Comparison of ENCODE assay signal across 25 cellular contexts in the genomic region with DNA sequence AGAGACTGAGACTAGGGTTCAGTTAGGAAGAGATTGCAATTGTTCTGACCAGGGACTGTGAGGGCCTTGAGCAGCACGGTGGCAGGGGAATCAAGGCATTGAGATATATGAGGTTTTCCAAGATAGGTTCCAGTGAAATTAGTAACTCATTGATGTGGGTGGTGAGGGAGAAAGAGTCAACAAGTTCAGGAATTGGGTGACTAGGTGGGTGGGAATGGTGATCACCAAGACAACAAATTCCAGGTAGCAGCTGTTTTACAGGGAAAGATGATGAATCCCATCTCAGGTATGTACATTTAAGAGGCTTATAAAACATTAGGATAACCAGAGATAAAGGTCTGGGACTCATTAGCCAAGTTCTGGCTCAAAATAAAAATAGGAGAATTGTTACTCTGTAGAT.
"Had no signal": no experiment of that assay in that cellular context is flagged by ENCODE, and none has a peak within 500 bp of the region (broad histone marks: within the 10 kb centered on the region; RNA-seq: fewer than 3 reads in every experiment).

No MANE protein-coding gene starts in this region.

- H3K4me1 Mint-ChIP-seq: activated naive CD4-positive, alpha-beta T cell treated with anti-CD3 and anti-CD28 coated beads, Interleukin-2, amount 10 ng/mL, durations not matched to agents 7 days and 5 days; activated naive CD8-positive, alpha-beta T cell treated with anti-CD3 and anti-CD28 coated beads, Interleukin-2, amount 50 U/mL, for 24 hours; endodermal cell; naive thymus-derived CD8-positive, alpha-beta T cell had no signal

- H3K27me3 ChIP-seq: cardiac muscle cell, gastrocnemius medialis, upper lobe of left lung, vagina had no signal

- H3K4me3 ChIP-seq: cardiac muscle cell, gastrocnemius medialis, SK-N-MC, upper lobe of left lung, vagina had no signal

- DNase-seq: activated CD4-positive, alpha-beta T cell treated with anti-CD3 and anti-CD28 coated beads for 48 hours; activated CD4-positive, alpha-beta T cell treated with anti-CD3 and anti-CD28 coated beads, Interleukin-2, amount 50 U/mL, for 48 hours; activated CD8-positive, alpha-beta memory T cell treated with anti-CD3 and anti-CD28 coated beads for 24 hours; activated effector memory CD4-positive, alpha-beta T cell treated with anti-CD3 and anti-CD28 coated beads, Interleukin-2, amount 50 U/mL, for 16 hours; activated naive CD4-positive, alpha-beta T cell treated with anti-CD3 and anti-CD28 coated beads, Interleukin-2, amount 10 ng/mL, durations not matched to agents 7 days and 5 days; activated naive CD8-positive, alpha-beta T cell treated with anti-CD3 and anti-CD28 coated beads, Interleukin-2, amount 50 U/mL, for 24 hours; cortex of kidney; endodermal cell; gastrocnemius medialis; glutamatergic neuron; mesenchymal stem cell; naive thymus-derived CD8-positive, alpha-beta T cell; right cardiac atrium; stimulated activated CD4-positive, alpha-beta T cell treated with anti-CD3 and anti-CD28 coated beads, Interleukin-2, amount 100 ng/mL, for 48 hours; T-helper 9 cell; upper lobe of left lung; WERI-Rb-1 had no signal

- H3K4me1 ChIP-seq: gastrocnemius medialis, upper lobe of left lung, vagina had no signal

- H3K36me3 Mint-ChIP-seq: activated naive CD4-positive, alpha-beta T cell treated with anti-CD3 and anti-CD28 coated beads, Interleukin-2, amount 10 ng/mL, durations not matched to agents 7 days and 5 days had no signal

- ATAC-seq: activated CD4-positive, CD25-positive, alpha-beta regulatory T cell treated with anti-CD3 and anti-CD28 coated beads, Interleukin-2, amount 50 U/mL, for 24 hours; activated naive CD8-positive, alpha-beta T cell treated with anti-CD3 and anti-CD28 coated beads, Interleukin-2, amount 50 U/mL, for 24 hours; gastrocnemius medialis; naive thymus-derived CD8-positive, alpha-beta T cell; right cardiac atrium had no signal

- H3K4me3 Mint-ChIP-seq: activated naive CD4-positive, alpha-beta T cell treated with anti-CD3 and anti-CD28 coated beads, Interleukin-2, amount 10 ng/mL, durations not matched to agents 7 days and 5 days; activated naive CD8-positive, alpha-beta T cell treated with anti-CD3 and anti-CD28 coated beads, Interleukin-2, amount 50 U/mL, for 24 hours; activated T-helper 1 cell treated with anti-CD3 and anti-CD28 coated beads, Interleukin-12 subunit alpha, Interleukin-12 subunit beta, Interleukin-2, Interleukin-4 antibody, amounts not matched to agents 30 ng/mL and 10 ng/mL and 1 ng/mL, durations not matched to agents 14 hours and 24 hours and 36 hours; endodermal cell; naive thymus-derived CD8-positive, alpha-beta T cell; neural crest cell; stimulated activated naive CD8-positive, alpha-beta T cell treated with anti-CD3 and anti-CD28 coated beads, Interleukin-15, Interleukin-2, amounts not matched to agents 100 ng/mL and 50 ng/mL, for 24 hours; T-helper 1 cell treated with Interleukin-12 subunit alpha and Interleukin-12 subunit beta and Interleukin-4 antibody, amounts not matched to agents 30 μg/mL and 1 μg/mL, for 36 hours had no signal

- H3K9me3 Mint-ChIP-seq: activated naive CD4-positive, alpha-beta T cell treated with anti-CD3 and anti-CD28 coated beads, Interleukin-2, amount 10 ng/mL, durations not matched to agents 7 days and 5 days; activated naive CD8-positive, alpha-beta T cell treated with anti-CD3 and anti-CD28 coated beads, Interleukin-2, amount 50 U/mL, for 24 hours; activated T-helper 1 cell treated with anti-CD3 and anti-CD28 coated beads, Interleukin-12 subunit alpha, Interleukin-12 subunit beta, Interleukin-2, Interleukin-4 antibody, amounts not matched to agents 30 ng/mL and 10 ng/mL and 1 ng/mL, durations not matched to agents 14 hours and 24 hours and 36 hours; endodermal cell; neural crest cell; stimulated activated naive CD8-positive, alpha-beta T cell treated with anti-CD3 and anti-CD28 coated beads, Interleukin-15, Interleukin-2, amounts not matched to agents 100 ng/mL and 50 ng/mL, for 24 hours; T-helper 1 cell treated with Interleukin-12 subunit alpha and Interleukin-12 subunit beta and Interleukin-4 antibody, amounts not matched to agents 30 μg/mL and 1 μg/mL, for 36 hours had no signal

- H3K9me3 ChIP-seq: gastrocnemius medialis, upper lobe of left lung, vagina had no signal

- H3K27ac Mint-ChIP-seq: activated naive CD4-positive, alpha-beta T cell treated with anti-CD3 and anti-CD28 coated beads, Interleukin-2, amount 10 ng/mL, durations not matched to agents 7 days and 5 days; activated naive CD8-positive, alpha-beta T cell treated with anti-CD3 and anti-CD28 coated beads, Interleukin-2, amount 50 U/mL, for 24 hours; activated T-helper 1 cell treated with anti-CD3 and anti-CD28 coated beads, Interleukin-12 subunit alpha, Interleukin-12 subunit beta, Interleukin-2, Interleukin-4 antibody, amounts not matched to agents 30 ng/mL and 10 ng/mL and 1 ng/mL, durations not matched to agents 14 hours and 24 hours and 36 hours; endodermal cell; naive thymus-derived CD8-positive, alpha-beta T cell; stimulated activated naive CD8-positive, alpha-beta T cell treated with anti-CD3 and anti-CD28 coated beads, Interleukin-15, Interleukin-2, amounts not matched to agents 100 ng/mL and 50 ng/mL, for 24 hours; T-helper 1 cell treated with Interleukin-12 subunit alpha and Interleukin-12 subunit beta and Interleukin-4 antibody, amounts not matched to agents 30 μg/mL and 1 μg/mL, for 36 hours had no signal

- H3K36me3 ChIP-seq: cardiac muscle cell, gastrocnemius medialis, upper lobe of left lung, vagina, WERI-Rb-1 had no signal

- H3K27ac ChIP-seq: cardiac muscle cell, gastrocnemius medialis, SK-N-MC, upper lobe of left lung, vagina, WERI-Rb-1 had no signal
